In genomic region chrX:125544856-125545255, GRCh38 we compare ENCODE assay signal across 8 cellular contexts.
"Had no signal": no experiment of that assay in that cellular context is flagged by ENCODE, and none has a peak within 500 bp of the region (broad histone marks: within the 10 kb centered on the region; RNA-seq: fewer than 3 reads in every experiment).

No MANE protein-coding gene starts in this region.

- H3K4me3 ChIP-seq: GM23338 had no signal

- H3K4me2 ChIP-seq: GM23338 had no signal

- H3K27ac Mint-ChIP-seq: GM23338 had no signal

- DNase-seq: H9, HCEC 1CT, IMR-90, KBM-7 had no signal

- H2AFZ ChIP-seq: GM23338 had no signal

- FAIRE-seq: H1, H54, HTR-8/SVneo had no signal

- ATAC-seq: GM23338 had no signal

- H3K4me3 Mint-ChIP-seq: GM23338, H9 had no signal
